Comparison of ENCODE assay signal across 34 cellular contexts in genomic region chr17:18977646-18978045, GRCh38. TPM values are rescaled to one million over a fixed set of nuclear protein-coding genes. Genes with fewer than 3 reads are reported as not detected.
"Had no signal": no experiment of that assay in that cellular context is flagged by ENCODE, and none has a peak within 500 bp of the region (broad histone marks: within the 10 kb centered on the region; RNA-seq: fewer than 3 reads in every experiment).

No MANE protein-coding gene starts in this region.

- H3K27ac Mint-ChIP-seq: naive thymus-derived CD8-positive, alpha-beta T cell; natural killer cell treated with Interleukin-12 subunit alpha and Interleukin-12 subunit beta and Interleukin-15 and Interleukin-18, amount 100 ng/mL, for 72 hours; nephron progenitor cell; progenitor cell of endocrine pancreas; stimulated activated memory B cell treated with anti-CD40 and anti-IgM and Interleukin-4, amounts not matched to agents 10 μg/mL and 1 μg/mL and 100 μg/mL, for 72 hours; stimulated activated naive CD8-positive, alpha-beta T cell treated with anti-CD3 and anti-CD28 coated beads, Interleukin-15, amount 100 ng/mL, for 72 hours; type B pancreatic cell had no signal

- ATAC-seq: naive thymus-derived CD8-positive, alpha-beta T cell; natural killer cell treated with Interleukin-12 subunit alpha and Interleukin-12 subunit beta and Interleukin-15 and Interleukin-18, amount 100 ng/mL, for 72 hours; psoas muscle; right cardiac atrium; stimulated activated memory B cell treated with anti-CD40 and anti-IgM and Interleukin-4, amounts not matched to agents 10 μg/mL and 1 μg/mL and 100 μg/mL, for 72 hours; stimulated activated naive CD8-positive, alpha-beta T cell treated with anti-CD3 and anti-CD28 coated beads, Interleukin-15, amount 100 ng/mL, for 72 hours; stimulated activated naive CD8-positive, alpha-beta T cell treated with anti-CD3 and anti-CD28 coated beads, Interleukin-15, Interleukin-2, amounts not matched to agents 100 U/mL and 50 U/mL, for 24 hours; upper lobe of right lung had no signal

- H3K36me3 ChIP-seq: ovary, transverse colon, uterus had no signal

- H3K79me2 ChIP-seq: parathyroid adenoma had no signal

- H3K4me3 ChIP-seq: ovary, psoas muscle, skin epidermis, smooth muscle cell, spleen, suprapubic skin, testis, tibial artery, transverse colon, upper lobe of right lung, uterus had no signal

- H3K9me3 Mint-ChIP-seq: naive thymus-derived CD8-positive, alpha-beta T cell; natural killer cell treated with Interleukin-12 subunit alpha and Interleukin-12 subunit beta and Interleukin-15 and Interleukin-18, amount 100 ng/mL, for 72 hours; nephron progenitor cell; neural crest cell; stimulated activated memory B cell treated with anti-CD40 and anti-IgM and Interleukin-4, amounts not matched to agents 10 μg/mL and 1 μg/mL and 100 μg/mL, for 72 hours; stimulated activated naive CD8-positive, alpha-beta T cell treated with anti-CD3 and anti-CD28 coated beads, Interleukin-15, amount 100 ng/mL, for 72 hours; type B pancreatic cell had no signal

- H3K4me2 ChIP-seq: smooth muscle cell had no signal

- H3K27ac ChIP-seq: ovary, parathyroid adenoma, psoas muscle, skin epidermis, spleen, suprapubic skin, testis, tibial artery, upper lobe of right lung, uterus had no signal

- H3K4me1 Mint-ChIP-seq: naive thymus-derived CD8-positive, alpha-beta T cell; stimulated activated memory B cell treated with anti-CD40 and anti-IgM and Interleukin-4, amounts not matched to agents 10 μg/mL and 1 μg/mL and 100 μg/mL, for 72 hours had no signal

- H3K36me3 Mint-ChIP-seq: natural killer cell treated with Interleukin-12 subunit alpha and Interleukin-12 subunit beta and Interleukin-15 and Interleukin-18, amount 100 ng/mL, for 72 hours; type B pancreatic cell had no signal

- H3K4me1 ChIP-seq: parathyroid adenoma, psoas muscle, spleen, tibial artery, upper lobe of right lung, uterus had no signal

- DNase-seq: naive thymus-derived CD8-positive, alpha-beta T cell; nephron progenitor cell; occipital lobe; ovary; posterior cingulate gyrus; psoas muscle; spleen; stimulated activated CD4-positive, alpha-beta T cell treated with anti-CD3 and anti-CD28 coated beads, Interleukin-12 subunit alpha, Interleukin-12 subunit beta, amount 100 ng/mL, for 4 hours; stimulated activated CD4-positive, alpha-beta T cell treated with anti-CD3 and anti-CD28 coated beads, Interleukin-1b, Interleukin-23, amount 100 ng/mL, for 48 hours; stimulated activated CD4-positive, alpha-beta T cell treated with anti-CD3 and anti-CD28 coated beads, Interleukin-4, amount 100 ng/mL, for 1 hour; stimulated activated CD4-positive, alpha-beta T cell treated with anti-CD3 and anti-CD28 coated beads, Interleukin-4, amount 100 ng/mL, for 4 hours; stimulated activated CD8-positive, alpha-beta memory T cell treated with anti-CD3 and anti-CD28 coated beads, Interleukin-4, amount 100 ng/mL, for 48 hours; stimulated activated naive CD4-positive, alpha-beta T cell; stimulated activated naive CD8-positive, alpha-beta T cell treated with anti-CD3 and anti-CD28 coated beads, Interleukin-15, amount 100 ng/mL, for 72 hours; stimulated activated naive CD8-positive, alpha-beta T cell treated with anti-CD3 and anti-CD28 coated beads, Interleukin-15, Interleukin-2, amounts not matched to agents 100 U/mL and 50 U/mL, for 24 hours; substantia nigra; testis; tibial artery; transverse colon; upper lobe of right lung; uterus had no signal

- H3K27me3 ChIP-seq: ovary, spleen, suprapubic skin, testis, tibial artery, transverse colon, upper lobe of right lung, uterus had no signal

- H3K9me3 ChIP-seq: ovary, psoas muscle, spleen, suprapubic skin, testis, tibial artery, transverse colon, upper lobe of right lung, uterus had no signal

- H2AFZ ChIP-seq: parathyroid adenoma had no signal

- H3K4me3 Mint-ChIP-seq: naive thymus-derived CD8-positive, alpha-beta T cell; natural killer cell treated with Interleukin-12 subunit alpha and Interleukin-12 subunit beta and Interleukin-15 and Interleukin-18, amount 100 ng/mL, for 72 hours; nephron progenitor cell; neural crest cell; stimulated activated memory B cell treated with anti-CD40 and anti-IgM and Interleukin-4, amounts not matched to agents 10 μg/mL and 1 μg/mL and 100 μg/mL, for 72 hours; stimulated activated naive CD8-positive, alpha-beta T cell treated with anti-CD3 and anti-CD28 coated beads, Interleukin-15, amount 100 ng/mL, for 72 hours; type B pancreatic cell had no signal

- H3K9ac ChIP-seq: parathyroid adenoma had no signal

- H3K27me3 Mint-ChIP-seq: naive thymus-derived CD8-positive, alpha-beta T cell; natural killer cell treated with Interleukin-12 subunit alpha and Interleukin-12 subunit beta and Interleukin-15 and Interleukin-18, amount 100 ng/mL, for 72 hours; progenitor cell of endocrine pancreas; stimulated activated memory B cell treated with anti-CD40 and anti-IgM and Interleukin-4, amounts not matched to agents 10 μg/mL and 1 μg/mL and 100 μg/mL, for 72 hours; stimulated activated naive CD8-positive, alpha-beta T cell treated with anti-CD3 and anti-CD28 coated beads, Interleukin-15, amount 100 ng/mL, for 72 hours; type B pancreatic cell had no signal

RNA-seq across cellular contexts. Expression of gene SLC5A10, which starts 25.7 kb away (rescaled TPM):
- total RNA-seq: naive thymus-derived CD8-positive, alpha-beta T cell; natural killer cell treated with Interleukin-12 subunit alpha and Interleukin-12 subunit beta and Interleukin-15 and Interleukin-18, amount 100 ng/mL, for 72 hours; neural crest cell; occipital lobe; osteoblast; progenitor cell of endocrine pancreas; psoas muscle; sciatic nerve; smooth muscle cell; transverse colon; upper lobe of right lung; urinary bladder; uterus had no signal
- polyA plus RNA-seq: smooth muscle cell had no signal
